Comparison of ENCODE assay signal across 1 cellular context in the genomic region with DNA sequence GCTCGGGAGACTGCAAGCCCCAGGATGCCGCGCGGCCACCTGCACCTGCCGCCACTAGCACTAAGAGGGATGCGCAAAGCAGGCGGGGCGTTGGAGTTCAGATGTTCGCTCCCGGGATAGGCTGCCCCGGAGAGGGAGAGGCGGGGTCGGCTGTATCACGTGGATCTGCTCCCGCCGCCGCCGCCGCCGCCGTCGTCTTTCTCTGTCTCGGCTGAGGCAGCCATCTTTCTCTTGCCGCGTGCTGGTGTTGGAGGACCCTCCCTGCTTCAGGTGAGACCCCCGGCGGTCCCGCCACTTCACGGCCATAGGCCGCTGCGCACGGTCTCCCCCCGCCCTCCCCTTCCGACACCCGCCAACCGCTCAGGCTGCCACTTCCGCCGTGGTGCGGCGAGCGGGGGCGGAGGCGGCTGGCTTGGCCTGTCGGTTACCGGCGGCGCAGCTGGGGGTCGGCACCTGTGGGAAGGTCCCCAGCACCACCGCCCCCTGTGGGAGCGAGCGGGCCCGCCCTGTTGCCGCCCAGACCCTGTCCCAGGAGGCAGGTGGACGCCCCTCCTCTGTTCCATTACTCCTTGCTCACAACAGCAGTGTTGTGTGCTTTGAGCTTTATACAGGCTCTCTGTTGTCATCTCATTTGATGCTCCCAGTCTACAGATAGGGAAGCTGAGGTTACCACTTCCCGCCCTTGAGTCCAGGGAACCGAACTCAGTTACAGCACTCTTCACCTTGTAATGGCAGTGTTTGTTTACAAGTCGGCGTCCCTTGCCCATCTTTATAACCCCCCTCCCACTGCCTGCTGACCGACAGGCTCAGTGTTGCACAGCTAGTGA.
TF ChIP-seq lines count a peak whose summit lies in the region.

A gene (plus strand): TSS at position 186 of the 827 bp plus-strand sequence. CDS start 3,553 bp downstream, outside the sequence.

TF ChIP-seq in K562, 482 proteins besides CTCF, POLR2A, EP300 and RAD21 (continued from another document):
- TF ChIP-seq, protein P1, sequence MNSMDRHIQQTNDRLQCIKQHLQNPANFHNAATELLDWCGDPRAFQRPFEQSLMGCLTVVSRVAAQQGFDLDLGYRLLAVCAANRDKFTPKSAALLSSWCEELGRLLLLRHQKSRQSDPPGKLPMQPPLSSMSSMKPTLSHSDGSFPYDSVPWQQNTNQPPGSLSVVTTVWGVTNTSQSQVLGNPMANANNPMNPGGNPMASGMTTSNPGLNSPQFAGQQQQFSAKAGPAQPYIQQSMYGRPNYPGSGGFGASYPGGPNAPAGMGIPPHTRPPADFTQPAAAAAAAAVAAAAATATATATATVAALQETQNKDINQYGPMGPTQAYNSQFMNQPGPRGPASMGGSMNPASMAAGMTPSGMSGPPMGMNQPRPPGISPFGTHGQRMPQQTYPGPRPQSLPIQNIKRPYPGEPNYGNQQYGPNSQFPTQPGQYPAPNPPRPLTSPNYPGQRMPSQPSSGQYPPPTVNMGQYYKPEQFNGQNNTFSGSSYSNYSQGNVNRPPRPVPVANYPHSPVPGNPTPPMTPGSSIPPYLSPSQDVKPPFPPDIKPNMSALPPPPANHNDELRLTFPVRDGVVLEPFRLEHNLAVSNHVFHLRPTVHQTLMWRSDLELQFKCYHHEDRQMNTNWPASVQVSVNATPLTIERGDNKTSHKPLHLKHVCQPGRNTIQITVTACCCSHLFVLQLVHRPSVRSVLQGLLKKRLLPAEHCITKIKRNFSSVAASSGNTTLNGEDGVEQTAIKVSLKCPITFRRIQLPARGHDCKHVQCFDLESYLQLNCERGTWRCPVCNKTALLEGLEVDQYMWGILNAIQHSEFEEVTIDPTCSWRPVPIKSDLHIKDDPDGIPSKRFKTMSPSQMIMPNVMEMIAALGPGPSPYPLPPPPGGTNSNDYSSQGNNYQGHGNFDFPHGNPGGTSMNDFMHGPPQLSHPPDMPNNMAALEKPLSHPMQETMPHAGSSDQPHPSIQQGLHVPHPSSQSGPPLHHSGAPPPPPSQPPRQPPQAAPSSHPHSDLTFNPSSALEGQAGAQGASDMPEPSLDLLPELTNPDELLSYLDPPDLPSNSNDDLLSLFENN (IDR thresholded peaks at IDR 0.05; ENCODE audit: low read depth in 2 of 2, low read length in 2 of 2) = peak in 1 of 2 experiments; percentile 9; a peak in 1 of 4 replicates
- no peak for TF ChIP-seq ZNF133 (CRISPR knock-in tag; IDR thresholded peaks at IDR 0.05)
- TF ChIP-seq, protein P2, sequence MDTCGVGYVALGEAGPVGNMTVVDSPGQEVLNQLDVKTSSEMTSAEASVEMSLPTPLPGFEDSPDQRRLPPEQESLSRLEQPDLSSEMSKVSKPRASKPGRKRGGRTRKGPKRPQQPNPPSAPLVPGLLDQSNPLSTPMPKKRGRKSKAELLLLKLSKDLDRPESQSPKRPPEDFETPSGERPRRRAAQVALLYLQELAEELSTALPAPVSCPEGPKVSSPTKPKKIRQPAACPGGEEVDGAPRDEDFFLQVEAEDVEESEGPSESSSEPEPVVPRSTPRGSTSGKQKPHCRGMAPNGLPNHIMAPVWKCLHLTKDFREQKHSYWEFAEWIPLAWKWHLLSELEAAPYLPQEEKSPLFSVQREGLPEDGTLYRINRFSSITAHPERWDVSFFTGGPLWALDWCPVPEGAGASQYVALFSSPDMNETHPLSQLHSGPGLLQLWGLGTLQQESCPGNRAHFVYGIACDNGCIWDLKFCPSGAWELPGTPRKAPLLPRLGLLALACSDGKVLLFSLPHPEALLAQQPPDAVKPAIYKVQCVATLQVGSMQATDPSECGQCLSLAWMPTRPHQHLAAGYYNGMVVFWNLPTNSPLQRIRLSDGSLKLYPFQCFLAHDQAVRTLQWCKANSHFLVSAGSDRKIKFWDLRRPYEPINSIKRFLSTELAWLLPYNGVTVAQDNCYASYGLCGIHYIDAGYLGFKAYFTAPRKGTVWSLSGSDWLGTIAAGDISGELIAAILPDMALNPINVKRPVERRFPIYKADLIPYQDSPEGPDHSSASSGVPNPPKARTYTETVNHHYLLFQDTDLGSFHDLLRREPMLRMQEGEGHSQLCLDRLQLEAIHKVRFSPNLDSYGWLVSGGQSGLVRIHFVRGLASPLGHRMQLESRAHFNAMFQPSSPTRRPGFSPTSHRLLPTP (IDR thresholded peaks at IDR 0.05; ENCODE audit: borderline replicate concordance, extremely low read depth, insufficient read length) = no peak
- TF ChIP-seq GABPA (tag; conservative IDR thresholded peaks at IDR 0.05; ENCODE audit: low read depth) = peak; percentile 82
- TF ChIP-seq, protein P3, sequence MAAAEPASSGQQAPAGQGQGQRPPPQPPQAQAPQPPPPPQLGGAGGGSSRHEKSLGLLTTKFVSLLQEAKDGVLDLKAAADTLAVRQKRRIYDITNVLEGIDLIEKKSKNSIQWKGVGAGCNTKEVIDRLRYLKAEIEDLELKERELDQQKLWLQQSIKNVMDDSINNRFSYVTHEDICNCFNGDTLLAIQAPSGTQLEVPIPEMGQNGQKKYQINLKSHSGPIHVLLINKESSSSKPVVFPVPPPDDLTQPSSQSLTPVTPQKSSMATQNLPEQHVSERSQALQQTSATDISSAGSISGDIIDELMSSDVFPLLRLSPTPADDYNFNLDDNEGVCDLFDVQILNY (CRISPR knock-in tag; IDR thresholded peaks at IDR 0.05) = 0 out of 2 replicates have a peak, but pooled peaks have one; percentile 58
- no peak for TF ChIP-seq STAT5B (CRISPR knock-in tag; IDR thresholded peaks at IDR 0.05)
- no peak for TF ChIP-seq KLF10 (CRISPR knock-in tag; IDR thresholded peaks at IDR 0.05)
- TF ChIP-seq, protein P4, sequence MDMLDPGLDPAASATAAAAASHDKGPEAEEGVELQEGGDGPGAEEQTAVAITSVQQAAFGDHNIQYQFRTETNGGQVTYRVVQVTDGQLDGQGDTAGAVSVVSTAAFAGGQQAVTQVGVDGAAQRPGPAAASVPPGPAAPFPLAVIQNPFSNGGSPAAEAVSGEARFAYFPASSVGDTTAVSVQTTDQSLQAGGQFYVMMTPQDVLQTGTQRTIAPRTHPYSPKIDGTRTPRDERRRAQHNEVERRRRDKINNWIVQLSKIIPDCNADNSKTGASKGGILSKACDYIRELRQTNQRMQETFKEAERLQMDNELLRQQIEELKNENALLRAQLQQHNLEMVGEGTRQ (CRISPR knock-in tag; IDR thresholded peaks at IDR 0.05) = peak; percentile 87
- TF ChIP-seq ZNF23 (CRISPR knock-in tag; IDR thresholded peaks at IDR 0.05) = no peak
- TF ChIP-seq, protein P5, sequence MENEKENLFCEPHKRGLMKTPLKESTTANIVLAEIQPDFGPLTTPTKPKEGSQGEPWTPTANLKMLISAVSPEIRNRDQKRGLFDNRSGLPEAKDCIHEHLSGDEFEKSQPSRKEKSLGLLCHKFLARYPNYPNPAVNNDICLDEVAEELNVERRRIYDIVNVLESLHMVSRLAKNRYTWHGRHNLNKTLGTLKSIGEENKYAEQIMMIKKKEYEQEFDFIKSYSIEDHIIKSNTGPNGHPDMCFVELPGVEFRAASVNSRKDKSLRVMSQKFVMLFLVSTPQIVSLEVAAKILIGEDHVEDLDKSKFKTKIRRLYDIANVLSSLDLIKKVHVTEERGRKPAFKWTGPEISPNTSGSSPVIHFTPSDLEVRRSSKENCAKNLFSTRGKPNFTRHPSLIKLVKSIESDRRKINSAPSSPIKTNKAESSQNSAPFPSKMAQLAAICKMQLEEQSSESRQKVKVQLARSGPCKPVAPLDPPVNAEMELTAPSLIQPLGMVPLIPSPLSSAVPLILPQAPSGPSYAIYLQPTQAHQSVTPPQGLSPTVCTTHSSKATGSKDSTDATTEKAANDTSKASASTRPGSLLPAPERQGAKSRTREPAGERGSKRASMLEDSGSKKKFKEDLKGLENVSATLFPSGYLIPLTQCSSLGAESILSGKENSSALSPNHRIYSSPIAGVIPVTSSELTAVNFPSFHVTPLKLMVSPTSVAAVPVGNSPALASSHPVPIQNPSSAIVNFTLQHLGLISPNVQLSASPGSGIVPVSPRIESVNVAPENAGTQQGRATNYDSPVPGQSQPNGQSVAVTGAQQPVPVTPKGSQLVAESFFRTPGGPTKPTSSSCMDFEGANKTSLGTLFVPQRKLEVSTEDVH (IDR thresholded peaks at IDR 0.05; ENCODE audit: low read depth, partially characterized antibody) = no peak
- no peak for TF ChIP-seq MEIS2 (IDR thresholded peaks at IDR 0.05; ENCODE audit: partially characterized antibody)
- TF ChIP-seq JUN (IDR thresholded peaks at IDR 0.05; ENCODE audit: borderline replicate concordance, low read depth, low read length) = no peak
- no peak for TF ChIP-seq JUN (CRISPR knock-in tag; IDR thresholded peaks at IDR 0.05; ENCODE audit: borderline replicate concordance)
- TF ChIP-seq ZNF121 (CRISPR knock-in tag; conservative IDR thresholded peaks at IDR 0.05) = no peak
- TF ChIP-seq MCM2 (IDR thresholded peaks at IDR 0.05; ENCODE audit: low read depth) = no peak
- TF ChIP-seq GABPB2 (CRISPR knock-in tag; conservative IDR thresholded peaks at IDR 0.05) = 0 out of 2 replicates have a peak, but pooled peaks have one; percentile 12
- TF ChIP-seq ZNF217 (CRISPR knock-in tag; IDR thresholded peaks at IDR 0.05) = no peak
- TF ChIP-seq, protein P6, sequence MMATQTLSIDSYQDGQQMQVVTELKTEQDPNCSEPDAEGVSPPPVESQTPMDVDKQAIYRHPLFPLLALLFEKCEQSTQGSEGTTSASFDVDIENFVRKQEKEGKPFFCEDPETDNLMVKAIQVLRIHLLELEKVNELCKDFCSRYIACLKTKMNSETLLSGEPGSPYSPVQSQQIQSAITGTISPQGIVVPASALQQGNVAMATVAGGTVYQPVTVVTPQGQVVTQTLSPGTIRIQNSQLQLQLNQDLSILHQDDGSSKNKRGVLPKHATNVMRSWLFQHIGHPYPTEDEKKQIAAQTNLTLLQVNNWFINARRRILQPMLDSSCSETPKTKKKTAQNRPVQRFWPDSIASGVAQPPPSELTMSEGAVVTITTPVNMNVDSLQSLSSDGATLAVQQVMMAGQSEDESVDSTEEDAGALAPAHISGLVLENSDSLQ (IDR thresholded peaks at IDR 0.05) = peak; percentile 45; the same call in 1 of the 2 replicates
- no peak for TF ChIP-seq HIVEP1 (CRISPR knock-in tag; IDR thresholded peaks at IDR 0.05)
- TF ChIP-seq, protein P7, sequence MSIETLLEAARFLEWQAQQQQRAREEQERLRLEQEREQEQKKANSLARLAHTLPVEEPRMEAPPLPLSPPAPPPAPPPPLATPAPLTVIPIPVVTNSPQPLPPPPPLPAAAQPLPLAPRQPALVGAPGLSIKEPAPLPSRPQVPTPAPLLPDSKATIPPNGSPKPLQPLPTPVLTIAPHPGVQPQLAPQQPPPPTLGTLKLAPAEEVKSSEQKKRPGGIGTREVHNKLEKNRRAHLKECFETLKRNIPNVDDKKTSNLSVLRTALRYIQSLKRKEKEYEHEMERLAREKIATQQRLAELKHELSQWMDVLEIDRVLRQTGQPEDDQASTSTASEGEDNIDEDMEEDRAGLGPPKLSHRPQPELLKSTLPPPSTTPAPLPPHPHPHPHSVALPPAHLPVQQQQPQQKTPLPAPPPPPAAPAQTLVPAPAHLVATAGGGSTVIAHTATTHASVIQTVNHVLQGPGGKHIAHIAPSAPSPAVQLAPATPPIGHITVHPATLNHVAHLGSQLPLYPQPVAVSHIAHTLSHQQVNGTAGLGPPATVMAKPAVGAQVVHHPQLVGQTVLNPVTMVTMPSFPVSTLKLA (conservative IDR thresholded peaks at IDR 0.05) = peak; percentile 95 to 98
- TF ChIP-seq TSC22D4 (tag; IDR thresholded peaks at IDR 0.05) = no peak
- TF ChIP-seq NFRKB (IDR thresholded peaks at IDR 0.05; ENCODE audit: low read depth) = peak; percentile 84
- no peak for TF ChIP-seq RBM17 (IDR thresholded peaks at IDR 0.05; ENCODE audit: borderline replicate concordance, low read depth, low read length)
- no peak for TF ChIP-seq BACH1 (tag; IDR thresholded peaks at IDR 0.05)
- peak; percentile 17; the same call in 1 of the 2 replicates for TF ChIP-seq CBFA2T3 (IDR thresholded peaks at IDR 0.05)
- TF ChIP-seq NCOA1 (IDR thresholded peaks at IDR 0.05; ENCODE audit: low read depth) = 0 out of 2 replicates have a peak, but pooled peaks have one; percentile 12
- no peak for TF ChIP-seq GTF2E2 (tag; IDR thresholded peaks at IDR 0.05)
- TF ChIP-seq SMARCA4 (IDR thresholded peaks at IDR 0.05) = no peak
- no peak for TF ChIP-seq ZNF785 (CRISPR knock-in tag; IDR thresholded peaks at IDR 0.05)
- TF ChIP-seq SPI1 (IDR thresholded peaks at IDR 0.05; ENCODE audit: borderline replicate concordance, low read depth, low read length) = peak; percentile 21; the same call in 1 of the 2 replicates
- 0 out of 2 replicates have a peak, but pooled peaks have one; percentile 5 for TF ChIP-seq TCF3 (CRISPR knock-in tag; IDR thresholded peaks at IDR 0.05)
- TF ChIP-seq ILK (tag; IDR thresholded peaks at IDR 0.05; ENCODE audit: borderline replicate concordance, low read depth) = no peak
- TF ChIP-seq, protein P8, sequence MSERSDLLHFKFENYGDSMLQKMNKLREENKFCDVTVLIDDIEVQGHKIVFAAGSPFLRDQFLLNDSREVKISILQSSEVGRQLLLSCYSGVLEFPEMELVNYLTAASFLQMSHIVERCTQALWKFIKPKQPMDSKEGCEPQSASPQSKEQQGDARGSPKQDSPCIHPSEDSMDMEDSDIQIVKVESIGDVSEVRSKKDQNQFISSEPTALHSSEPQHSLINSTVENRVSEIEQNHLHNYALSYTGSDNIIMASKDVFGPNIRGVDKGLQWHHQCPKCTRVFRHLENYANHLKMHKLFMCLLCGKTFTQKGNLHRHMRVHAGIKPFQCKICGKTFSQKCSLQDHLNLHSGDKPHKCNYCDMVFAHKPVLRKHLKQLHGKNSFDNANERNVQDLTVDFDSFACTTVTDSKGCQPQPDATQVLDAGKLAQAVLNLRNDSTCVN (CRISPR knock-in tag; IDR thresholded peaks at IDR 0.05) = no peak
- TF ChIP-seq PCBP2 (IDR thresholded peaks at IDR 0.05; ENCODE audit: low read depth, low read length, poor library complexity, severe bottlenecking) = no peak
- peak; percentile 35; the same call in 1 of the 2 replicates for TF ChIP-seq FOXJ2 (tag; IDR thresholded peaks at IDR 0.05)
- TF ChIP-seq ILF3 (IDR thresholded peaks at IDR 0.05; ENCODE audit: borderline replicate concordance) = no peak
- no peak for TF ChIP-seq LEF1 (IDR thresholded peaks at IDR 0.05)
- TF ChIP-seq ZNF316 (IDR thresholded peaks at IDR 0.05) = no peak
- TF ChIP-seq FOXA3 (CRISPR knock-in tag; conservative IDR thresholded peaks at IDR 0.05 in 1 of 2, IDR thresholded peaks at IDR 0.05 in 1 of 2) = peak in 1 of 2 experiments; percentile 82; a peak in 2 of 4 replicates
- TF ChIP-seq ZNF408 (CRISPR knock-in tag; IDR thresholded peaks at IDR 0.05; ENCODE audit: low read depth) = no peak
- 0 out of 2 replicates have a peak, but pooled peaks have one; percentile 5 for TF ChIP-seq ZNF780A (CRISPR knock-in tag; IDR thresholded peaks at IDR 0.05)
